8 cellular contexts compared by ENCODE assay signal in genomic region chr12:64679487-64679983, GRCh38.
DNase-seq lines count a peak whose midpoint lies in the region; ATAC-seq and TF ChIP-seq lines count a peak whose summit lies in the region.

No MANE protein-coding gene starts in this region.

- TF ChIP-seq CTCF in HFFc6 (IDR thresholded peaks at IDR 0.05) (no peak), fibroblast of pulmonary artery (IDR thresholded peaks at IDR 0.05; ENCODE audit: low read length, missing control alignments) (no peak)

- peaks cover 2% of the 10 kb centered on the region; the same call in 1 of the 2 replicates for H3K27me3 Mint-ChIP-seq in HFFc6 (ENCODE audit: insufficient read depth)
- H3K27me3 Mint-ChIP-seq in activated T-helper 1 cell treated with anti-CD3 and anti-CD28 coated beads, Interleukin-12 subunit alpha, Interleukin-12 subunit beta, Interleukin-2, Interleukin-4 antibody, amounts not matched to agents 30 ng/mL and 10 ng/mL and 1 ng/mL, durations not matched to agents 14 hours and 24 hours and 36 hours (ENCODE audit: insufficient read depth): no peaks in the 10 kb centered on the region

- H3K4me1 Mint-ChIP-seq in HFFc6 (ENCODE audit: low read depth): peaks cover 27% of the 10 kb centered on the region
- H3K4me1 Mint-ChIP-seq in activated T-helper 1 cell treated with anti-CD3 and anti-CD28 coated beads, Interleukin-12 subunit alpha, Interleukin-12 subunit beta, Interleukin-2, Interleukin-4 antibody, amounts not matched to agents 30 ng/mL and 10 ng/mL and 1 ng/mL, durations not matched to agents 14 hours and 24 hours and 36 hours (ENCODE audit: low read depth): peaks cover 82% of the 10 kb centered on the region

- DNase-seq in Ammon's horn (ENCODE audit: low spot score): peak; percentile 63
- DNase-seq in HFFc6: no peak
- peak; percentile 86 for DNase-seq in NCI-H510A treated with DMSO at 0.1 percent for 48 hours (lab: John Stamatoyannopoulos, UW)
- DNase-seq in activated T-helper 1 cell treated with anti-CD3 and anti-CD28 coated beads, Interleukin-12 subunit alpha, Interleukin-12 subunit beta, Interleukin-2, Interleukin-4 antibody, amounts not matched to agents 30 ng/mL and 10 ng/mL and 1 ng/mL, durations not matched to agents 14 hours and 24 hours and 36 hours (ENCODE audit: low spot score): peak; percentile 51
- peak; percentile 78 for DNase-seq in fibroblast of pulmonary artery (ENCODE audit: low read depth)
- peak; percentile 78 for DNase-seq in pulmonary artery endothelial cell (ENCODE audit: low read depth, low spot score)
- no peak for DNase-seq in OCI-M1 (lab: John Stamatoyannopoulos, UW)

- no peak for ATAC-seq in GM18498 (IDR thresholded peaks at IDR 0.05; ENCODE audit: unreplicated experiment)

- intact Hi-C loops in activated T-helper 1 cell treated with anti-CD3 and anti-CD28 coated beads, Interleukin-12 subunit alpha, Interleukin-12 subunit beta, Interleukin-2, Interleukin-4 antibody, amounts not matched to agents 30 ng/mL and 10 ng/mL and 1 ng/mL, durations not matched to agents 14 hours and 24 hours and 36 hours (cut with micrococcal nuclease): loop anchor here (10.0 kb wide), 1 partner anchor 495 kb away; no protein-coding TSS in a partner anchor

- H3K4me3 Mint-ChIP-seq in HFFc6: peak overlapping the region; percentile 48; the same call in 1 of the 2 replicates
- peak overlapping the region; percentile 53 for H3K4me3 Mint-ChIP-seq in activated T-helper 1 cell treated with anti-CD3 and anti-CD28 coated beads, Interleukin-12 subunit alpha, Interleukin-12 subunit beta, Interleukin-2, Interleukin-4 antibody, amounts not matched to agents 30 ng/mL and 10 ng/mL and 1 ng/mL, durations not matched to agents 14 hours and 24 hours and 36 hours

- H3K9me3 Mint-ChIP-seq in HFFc6: no peaks in the 10 kb centered on the region
- H3K9me3 Mint-ChIP-seq in activated T-helper 1 cell treated with anti-CD3 and anti-CD28 coated beads, Interleukin-12 subunit alpha, Interleukin-12 subunit beta, Interleukin-2, Interleukin-4 antibody, amounts not matched to agents 30 ng/mL and 10 ng/mL and 1 ng/mL, durations not matched to agents 14 hours and 24 hours and 36 hours: peaks cover 1% of the 10 kb centered on the region

- H3K36me3 Mint-ChIP-seq in HFFc6 (ENCODE audit: low read depth): no peaks in the 10 kb centered on the region
- H3K36me3 Mint-ChIP-seq in activated T-helper 1 cell treated with anti-CD3 and anti-CD28 coated beads, Interleukin-12 subunit alpha, Interleukin-12 subunit beta, Interleukin-2, Interleukin-4 antibody, amounts not matched to agents 30 ng/mL and 10 ng/mL and 1 ng/mL, durations not matched to agents 14 hours and 24 hours and 36 hours (ENCODE audit: low read depth): peaks cover 16% of the 10 kb centered on the region

- peak overlapping the region; percentile 26 for H3K4me3 ChIP-seq in fibroblast of pulmonary artery (replicated peaks; ENCODE audit: low read depth, low read length)

- H3K27ac Mint-ChIP-seq in HFFc6: peak overlapping the region; percentile 4; the same call in 1 of the 2 replicates
- peak overlapping the region; percentile 84 for H3K27ac Mint-ChIP-seq in activated T-helper 1 cell treated with anti-CD3 and anti-CD28 coated beads, Interleukin-12 subunit alpha, Interleukin-12 subunit beta, Interleukin-2, Interleukin-4 antibody, amounts not matched to agents 30 ng/mL and 10 ng/mL and 1 ng/mL, durations not matched to agents 14 hours and 24 hours and 36 hours

Comparison
In these comparisons a context has a peak if more than half of its experiments do, and no peak if none do; other contexts are left out.
1. DNase-seq: peak in Ammon's horn (single experiment), NCI-H510A treated with DMSO at 0.1 percent for 48 hours (single experiment), activated T-helper 1 cell treated with anti-CD3 and anti-CD28 coated beads, Interleukin-12 subunit alpha, Interleukin-12 subunit beta, Interleukin-2, Interleukin-4 antibody, amounts not matched to agents 30 ng/mL and 10 ng/mL and 1 ng/mL, durations not matched to agents 14 hours and 24 hours and 36 hours (single experiment), fibroblast of pulmonary artery (single experiment) and pulmonary artery endothelial cell (single experiment); none in HFFc6 (single experiment) and OCI-M1 (single experiment).